13 cellular contexts compared by ENCODE assay signal in genomic region chr6:3585320-3585935, GRCh38.
A peak's percentile ranks its signal among the peaks of the same experiment; 100 is the strongest.
DNase-seq lines count a peak whose midpoint lies in the region; TF ChIP-seq lines count a peak whose summit lies in the region.
"Had no signal": no experiment of that assay in that cellular context is flagged by ENCODE, and none has a peak within 500 bp of the region (broad histone marks: within the 10 kb centered on the region; RNA-seq: fewer than 3 reads in every experiment).

No MANE protein-coding gene starts in this region.

- no peaks in the 10 kb centered on the region for H3K36me3 ChIP-seq in BLaER1 treated with 17β-estradiol and CSF1 and Interleukin-3, amounts not matched to agents 10 nM and 100 nM
- H3K36me3 ChIP-seq in ovary = no peaks in the 10 kb centered on the region
- H3K36me3 ChIP-seq: spleen, uterus had no signal

- H3K4me3 ChIP-seq in BLaER1 treated with 17β-estradiol and CSF1 and Interleukin-3, amounts not matched to agents 10 nM and 100 nM = no peak overlapping the region
- H3K4me3 ChIP-seq in ovary = no peak overlapping the region
- H3K4me3 ChIP-seq: spleen, uterus had no signal

- H3K27ac ChIP-seq in BLaER1 treated with 17β-estradiol and CSF1 and Interleukin-3, amounts not matched to agents 10 nM and 100 nM = peak overlapping the region in 1 of 11 experiments; percentile 5; a peak in 1 of 22 replicates
- H3K27ac ChIP-seq in ovary = no peak overlapping the region
- H3K27ac ChIP-seq: spleen, uterus had no signal

- no peak for TF ChIP-seq CTCF in ovary (IDR thresholded peaks at IDR 0.05)

- TF ChIP-seq EP300 in ovary (IDR thresholded peaks at IDR 0.05) = no peak

- peaks cover 3 to 26% (median 14%) of the 10 kb centered on the region in 11 experiments; a peak in 18 of 22 replicates for H3K9me3 ChIP-seq in BLaER1 treated with 17β-estradiol and CSF1 and Interleukin-3, amounts not matched to agents 10 nM and 100 nM (replicated peaks in 1 of 11)
- H3K9me3 ChIP-seq in ovary = no peaks in the 10 kb centered on the region
- H3K9me3 ChIP-seq: uterus had no signal

- intact Hi-C loops in ovary (cut with DNase I) = no loop called here

- 79 to 83% (median 83%) methylated on average over 5 of the region's 5 CpGs for WGBS in ovary, 3 donors

- H3K4me1 ChIP-seq in BLaER1 treated with 17β-estradiol and CSF1 and Interleukin-3, amounts not matched to agents 10 nM and 100 nM = peaks cover 3 to 32% (median 11%) of the 10 kb centered on the region in 10 experiments; a peak in 12 of 20 replicates
- no peaks in the 10 kb centered on the region for H3K4me1 ChIP-seq in ovary (ENCODE audit: insufficient read depth)
- H3K4me1 ChIP-seq: spleen, uterus had no signal

- no peak for TF ChIP-seq POLR2A in ovary (IDR thresholded peaks at IDR 0.05)

- H3K9ac ChIP-seq in BLaER1 treated with 17β-estradiol and CSF1 and Interleukin-3, amounts not matched to agents 10 nM and 100 nM = no peak overlapping the region

- DNase-seq in LoVo (ENCODE audit: low spot score) = peak; percentile 61
- peak; percentile 85 for DNase-seq in dedifferentiated amniotic fluid mesenchymal stem cell (ENCODE audit: extremely low spot score)
- peak; percentile 67 for DNase-seq in non-pigmented ciliary epithelial cell (ENCODE audit: low read depth)
- no peak for DNase-seq in ovary
- no peak for DNase-seq in cerebellum (ENCODE audit: low spot score)
- no peak for DNase-seq in iPS-NIHi7 (ENCODE audit: extremely low spot score)
- no peak for DNase-seq in NCI-H510A treated with DMSO at 0.1 percent for 48 hours (lab: John Stamatoyannopoulos, UW)
- DNase-seq: activated naive CD8-positive, alpha-beta T cell treated with anti-CD3 and anti-CD28 coated beads, Interleukin-2, amount 10 ng/mL, durations not matched to agents 7 days and 5 days; effector memory CD8-positive, alpha-beta T cell; NCI-H2029; spleen; uterus had no signal

- no peaks in the 10 kb centered on the region for H3K27me3 ChIP-seq in BLaER1 treated with 17β-estradiol and CSF1 and Interleukin-3, amounts not matched to agents 10 nM and 100 nM
- no peaks in the 10 kb centered on the region for H3K27me3 ChIP-seq in ovary
- H3K27me3 ChIP-seq: uterus had no signal

- H4K20me1 ChIP-seq in BLaER1 treated with 17β-estradiol and CSF1 and Interleukin-3, amounts not matched to agents 10 nM and 100 nM = no peaks in the 10 kb centered on the region

- H3K4me2 ChIP-seq in BLaER1 treated with 17β-estradiol and CSF1 and Interleukin-3, amounts not matched to agents 10 nM and 100 nM = peak overlapping the region in 7 of 11 experiments; percentile 7 to 31 (median 13); a peak in 3 of 22 replicates

Comparison
In these comparisons a context has a peak if more than half of its experiments do, and no peak if none do; other contexts are left out.
1. DNase-seq: peak in LoVo (single experiment), dedifferentiated amniotic fluid mesenchymal stem cell (single experiment) and non-pigmented ciliary epithelial cell (single experiment); none in ovary (0 of 5), cerebellum (single experiment), iPS-NIHi7 (single experiment) and NCI-H510A treated with DMSO at 0.1 percent for 48 hours (single experiment).